1 cellular context compared by ENCODE assay signal in genomic region chr18:9898792-9899549, GRCh38.
TF ChIP-seq lines count a peak whose summit lies in the region.

No MANE protein-coding gene starts in this region.

TF ChIP-seq in GM23338, 12 proteins besides CTCF, POLR2A, EP300 and RAD21 (continued from another document):
- no peak for TF ChIP-seq ZNF462 (CRISPR knock-in tag; IDR thresholded peaks at IDR 0.05)
- no peak for TF ChIP-seq REST (IDR thresholded peaks at IDR 0.05; ENCODE audit: unreplicated experiment)
- no peak for TF ChIP-seq ZNF114 (CRISPR knock-in tag; IDR thresholded peaks at IDR 0.05)
- no peak for TF ChIP-seq POLR2AphosphoS5 (IDR thresholded peaks at IDR 0.05; ENCODE audit: low read depth)
- TF ChIP-seq NANOG (IDR thresholded peaks at IDR 0.05; ENCODE audit: borderline replicate concordance), result no peak
- no peak for TF ChIP-seq STAT1 (IDR thresholded peaks at IDR 0.05; ENCODE audit: unreplicated experiment)
